In genomic region chr10:21020545-21020944, GRCh38 we compare ENCODE assay signal across 8 cellular contexts.
DNase-seq lines count a peak whose midpoint lies in the region; ATAC-seq lines count a peak whose summit lies in the region.

No MANE protein-coding gene starts in this region.

- H3K9me3 Mint-ChIP-seq in naive thymus-derived CD8-positive, alpha-beta T cell: peaks cover 0 to 12% (median 0%) of the 10 kb centered on the region in 9 donors

- no peak overlapping the region for H2BK12ac ChIP-seq in neuronal stem cell (ENCODE audit: low read length)

- ATAC-seq in GM21786 (IDR thresholded peaks at IDR 0.05; ENCODE audit: unreplicated experiment): peak; percentile 81
- ATAC-seq in naive thymus-derived CD8-positive, alpha-beta T cell: no peak

- no peak overlapping the region for H3K4me3 ChIP-seq in neuronal stem cell (ENCODE audit: low read length in 2 of 2)

- no peak overlapping the region for H3K14ac ChIP-seq in neuronal stem cell (ENCODE audit: low read length)

- POLR2A ChIA-PET in naive thymus-derived CD8-positive, alpha-beta T cell (lab: Charles Lee): no interaction called here

- H3K18ac ChIP-seq in neuronal stem cell (ENCODE audit: low read length): no peak overlapping the region

- H2BK15ac ChIP-seq in neuronal stem cell (ENCODE audit: low read length): no peak overlapping the region

- no peak overlapping the region for H3K4ac ChIP-seq in neuronal stem cell (ENCODE audit: low read length)

- H3K4me3 Mint-ChIP-seq in naive thymus-derived CD8-positive, alpha-beta T cell: no peak overlapping the region

- no peak overlapping the region for H2AFZ ChIP-seq in neuronal stem cell (ENCODE audit: low read length)

- H4K8ac ChIP-seq in neuronal stem cell (ENCODE audit: low read depth, low read length): no peak overlapping the region

- peak overlapping the region; percentile 11 for H3K23ac ChIP-seq in neuronal stem cell (ENCODE audit: low read depth, low read length, poor library complexity)

- no peaks in the 10 kb centered on the region for H3K9me3 ChIP-seq in neuronal stem cell (replicated peaks in 1 of 2; ENCODE audit: control insufficient read depth in 2 of 2, insufficient read depth in 1 of 2, low read depth in 1 of 2, low read length in 2 of 2)

- no peak overlapping the region for H2BK5ac ChIP-seq in neuronal stem cell (ENCODE audit: low read length)

- H3K9ac ChIP-seq in neuronal stem cell (ENCODE audit: low read depth, low read length, poor library complexity): no peak overlapping the region

- H2BK120ac ChIP-seq in neuronal stem cell (ENCODE audit: low read depth, low read length): no peak overlapping the region

- no peak overlapping the region for H3K27ac Mint-ChIP-seq in naive thymus-derived CD8-positive, alpha-beta T cell

- peaks cover 0 to 3% (median 0%) of the 10 kb centered on the region in 5 donors for H3K27me3 Mint-ChIP-seq in naive thymus-derived CD8-positive, alpha-beta T cell

- peak overlapping the region; percentile 6 for H2AK5ac ChIP-seq in neuronal stem cell (ENCODE audit: low read depth, low read length)

- DNase-seq in NCI-H2107 (lab: John Stamatoyannopoulos, UW) (peak; percentile 1), NCI-H2107 treated with DMSO at 0.1 percent for 48 hours (lab: John Stamatoyannopoulos, UW; ENCODE audit: unreplicated experiment) (no peak), KBM-7 (peak; percentile 15), neuronal stem cell (ENCODE audit: low spot score) (no peak), foreskin melanocyte (no peak)
- no peak for DNase-seq in naive thymus-derived CD8-positive, alpha-beta T cell

- H4K91ac ChIP-seq in neuronal stem cell (ENCODE audit: low read depth, low read length, poor library complexity): no peak overlapping the region

- no peaks in the 10 kb centered on the region for H3K36me3 ChIP-seq in neuronal stem cell (replicated peaks in 1 of 2; ENCODE audit: control insufficient read depth in 2 of 2, insufficient read depth in 2 of 2, low read length in 2 of 2)

- WGBS in neuronal stem cell (ENCODE audit: extremely low coverage in 2 of 2, insufficient read length in 2 of 2, insufficient replicate concordance in 1 of 2), 2 donors: no CpG with 5 or more reads among the region's 7 CpGs

- peaks cover 0 to 2% of the 10 kb centered on the region in 2 donors for H3K4me1 ChIP-seq in neuronal stem cell (ENCODE audit: control insufficient read depth in 2 of 2, insufficient read depth in 1 of 2, low read depth in 1 of 2, low read length in 2 of 2)

- no peaks in the 10 kb centered on the region for H3K27me3 ChIP-seq in neuronal stem cell (ENCODE audit: control insufficient read depth in 3 of 3, insufficient read depth in 3 of 3, low read depth in 1 of 3, low read length in 3 of 3)

- H3K4me2 ChIP-seq in neuronal stem cell (ENCODE audit: insufficient read depth, low read length, poor library complexity, severe bottlenecking): no peak overlapping the region

- no peaks in the 10 kb centered on the region for H3K79me1 ChIP-seq in neuronal stem cell (ENCODE audit: low read depth, low read length)

- no peaks in the 10 kb centered on the region for H3K36me3 Mint-ChIP-seq in naive thymus-derived CD8-positive, alpha-beta T cell

- in situ Hi-C loops in KBM-7 (cut with MboI; ENCODE audit: low pct_unique_long_range_greater_than_20kb, low sequenced_read_pairs): no loop called here

- H3K27ac ChIP-seq in angular gyrus (ENCODE audit: low read depth, low read length) (peak overlapping the region; percentile 7), neuronal stem cell (replicated peaks; ENCODE audit: low read length) (no peak overlapping the region)

- peaks cover 0 to 3% (median 0%) of the 10 kb centered on the region in 4 donors for H3K4me1 Mint-ChIP-seq in naive thymus-derived CD8-positive, alpha-beta T cell

Comparison
In these comparisons a context has a peak if more than half of its experiments do, and no peak if none do; other contexts are left out.
1. DNase-seq: peak in NCI-H2107 (single experiment) and KBM-7 (single experiment); none in NCI-H2107 treated with DMSO at 0.1 percent for 48 hours (single experiment), neuronal stem cell (single experiment), naive thymus-derived CD8-positive, alpha-beta T cell (0 of 10) and foreskin melanocyte (single experiment).